In the genomic region with DNA sequence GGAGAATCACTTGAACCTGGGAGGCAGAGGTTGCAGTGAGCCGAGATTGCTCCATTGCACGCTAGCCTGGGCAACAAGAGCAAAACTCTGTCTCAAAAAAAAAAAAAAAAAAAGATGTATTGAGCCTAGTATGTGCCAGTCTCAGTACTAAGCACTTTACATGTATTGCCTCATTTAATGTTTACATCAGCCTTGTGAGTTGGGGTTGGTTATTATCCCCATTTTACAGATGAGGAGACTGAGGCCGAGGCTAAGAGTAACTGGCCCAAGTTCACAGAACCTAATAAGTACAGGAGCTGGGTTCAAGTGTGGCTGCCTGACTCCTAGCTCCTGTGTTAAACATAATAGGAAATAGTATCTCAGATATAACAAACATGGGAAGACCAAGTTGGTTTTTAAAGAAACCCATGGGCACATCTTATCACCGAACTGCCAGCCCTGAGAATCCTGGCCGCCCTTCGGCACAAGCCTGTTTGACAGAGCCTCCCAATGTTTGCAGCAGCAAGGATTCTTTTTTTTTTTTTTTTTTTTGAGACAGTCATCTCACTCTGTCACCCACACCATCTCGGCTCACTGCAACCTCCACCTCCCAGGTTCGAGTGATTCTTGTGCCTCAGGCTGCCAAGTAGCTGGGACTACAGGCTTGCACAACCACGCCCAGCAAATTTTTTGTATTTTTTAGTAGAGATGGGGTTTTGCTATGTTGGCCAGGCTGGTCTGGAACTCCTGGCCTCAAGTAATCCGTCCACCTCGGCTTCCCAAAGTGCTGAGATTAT, we compare ENCODE assay signal across 27 cellular contexts. TPM values are rescaled to one million over a fixed set of nuclear protein-coding genes. Genes with fewer than 3 reads are reported as not detected.
DNase-seq lines count a peak whose midpoint lies in the region; ATAC-seq, FAIRE-seq and TF ChIP-seq lines count a peak whose summit lies in the region.
"Had no signal": no experiment of that assay in that cellular context is flagged by ENCODE, and none has a peak within 500 bp of the region (broad histone marks: within the 10 kb centered on the region; RNA-seq: fewer than 3 reads in every experiment).

No MANE protein-coding gene starts in this region.

- H3K4me3 ChIP-seq in heart left ventricle (no peak overlapping the region), K562 (no peak overlapping the region), trophoblast cell (ENCODE audit: low read depth, low read length) (no peak overlapping the region), uterus (no peak overlapping the region)
- H3K4me3 ChIP-seq: GM23338, Peyer's patch had no signal

- POLR2A ChIA-PET in K562 (lab: Yijun Ruan, JAX) = no interaction called here

- H3K27ac ChIP-seq in heart left ventricle = peak overlapping the region in 8 of 12 donors; percentile 6 to 72 (median 56)
- H3K27ac ChIP-seq in K562 (ENCODE audit: extremely low read depth, low read depth, low read length) = no peak overlapping the region
- no peak overlapping the region for H3K27ac ChIP-seq in trophoblast cell (ENCODE audit: low read depth, low read length)
- H3K27ac ChIP-seq in uterus = peak overlapping the region; percentile 64 to 66
- H3K27ac ChIP-seq: C4-2B, Peyer's patch had no signal

- H2AFZ ChIP-seq in K562 (ENCODE audit: low read depth, low read length) = no peak overlapping the region
- no peak overlapping the region for H2AFZ ChIP-seq in trophoblast cell (ENCODE audit: insufficient read depth, low read length, poor library complexity)
- H2AFZ ChIP-seq: GM23338 had no signal

- H2BK5ac ChIP-seq in trophoblast cell (ENCODE audit: low read depth, low read length, poor library complexity) = no peak overlapping the region

- BruUV-seq in K562 (replicated peaks; lab: Mats Ljungman, UMichigan) = no TSS peak

- 61 to 74% (median 63%) methylated on average over 11 of the region's 11 CpGs for WGBS in heart left ventricle, 4 donors
- WGBS in K562 (ENCODE audit: insufficient coverage, low coverage, missing lambda C conversion rate) = 48% methylated on average over 6 of the region's 11 CpGs
- WGBS in trophoblast cell (ENCODE audit: extremely low coverage, insufficient coverage, insufficient read length) = no CpG with 5 or more reads among the region's 11 CpGs

- no peaks in the 10 kb centered on the region for H3K79me1 ChIP-seq in trophoblast cell (ENCODE audit: low read length)

- no peak overlapping the region for H3K18ac ChIP-seq in trophoblast cell (ENCODE audit: low read length)

- intact Hi-C loops in heart left ventricle (cut with DNase I) = loop anchor here in 8 of 10 donors (2.0 to 10.0 kb wide), 5 partner anchors 44 to 72 kb away; no protein-coding TSS in a partner anchor
- intact Hi-C loops in left cardiac atrium (cut with DNase I) = loop anchor here (5.0 kb wide), 1 partner anchor 53 kb away; no protein-coding TSS in a partner anchor
- intact Hi-C loops in K562 (cut with micrococcal nuclease) = loop anchor here (5.0 kb wide), 1 partner anchor 72 kb away; no protein-coding TSS in a partner anchor
- intact Hi-C loops in uterus (cut with DNase I; ENCODE audit: low total_unique reads) = loop anchor here (5.0 kb wide), 1 partner anchor 53 kb away; no protein-coding TSS in a partner anchor

- no peak for ATAC-seq in heart left ventricle
- ATAC-seq in left cardiac atrium = no peak
- ATAC-seq in K562 = no peak
- ATAC-seq: GM23338 had no signal

- H3K79me2 ChIP-seq in K562 (ENCODE audit: control insufficient read depth, insufficient read depth, low read length) (no peaks in the 10 kb centered on the region), trophoblast cell (ENCODE audit: control insufficient read depth, insufficient read depth, low read length, poor library complexity) (no peaks in the 10 kb centered on the region)

- H2BK120ac ChIP-seq in trophoblast cell (ENCODE audit: insufficient read depth, low read length, poor library complexity) = no peak overlapping the region

- H4K91ac ChIP-seq in trophoblast cell (ENCODE audit: low read depth, low read length) = no peak overlapping the region

- no peaks in the 10 kb centered on the region for H4K20me1 ChIP-seq in K562 (replicated peaks; ENCODE audit: control insufficient read depth, insufficient read depth, low read length)

- no peak for TF ChIP-seq RAD21 in K562 (CRISPR knock-in tag; conservative IDR thresholded peaks at IDR 0.05 in 1 of 2, IDR thresholded peaks at IDR 0.05 in 1 of 2)

- no peak overlapping the region for H2AK5ac ChIP-seq in trophoblast cell (ENCODE audit: low read length)

- TF ChIP-seq EP300 in K562 (IDR thresholded peaks at IDR 0.05; ENCODE audit: low read length) = no peak

- TF ChIP-seq CTCF in heart left ventricle (IDR thresholded peaks at IDR 0.05) = no peak
- no peak for TF ChIP-seq CTCF in K562 (IDR thresholded peaks at IDR 0.05 in 2 of 3, conservative IDR thresholded peaks at IDR 0.05 in 1 of 3; ENCODE audit: insufficient read depth in 2 of 3, low read depth in 1 of 3, low read length in 3 of 3)
- no peak for TF ChIP-seq CTCF in uterus (IDR thresholded peaks at IDR 0.05)

- in situ Hi-C loops in K562 (cut with MboI) = loop anchor here (10.0 kb wide), 1 partner anchor 50 kb away; no protein-coding TSS in a partner anchor

- CTCF ChIA-PET in K562 (lab: Yijun Ruan, JAX; ENCODE audit: low intra/inter-chr PET ratio) = interaction anchor here (1.0 kb wide), 1 partner anchor 56 kb away, joined by 3 read pairs; no protein-coding TSS in a partner anchor

- H3K9me1 ChIP-seq in K562 (ENCODE audit: control insufficient read depth, insufficient read depth, low read length) = no peaks in the 10 kb centered on the region

- H3K9ac ChIP-seq in K562 (ENCODE audit: insufficient read depth in 1 of 2, low read depth in 2 of 2, low read length in 2 of 2) (no peak overlapping the region), trophoblast cell (ENCODE audit: low read length) (no peak overlapping the region)

- H3K23ac ChIP-seq in trophoblast cell (ENCODE audit: low read length) = no peak overlapping the region

- FAIRE-seq in K562 (lab: Jason Lieb, UNC) (no peak), RCC 7860 (lab: Jason Lieb, UNC) (no peak), GM19239 (lab: Jason Lieb, UNC) (no peak)
- FAIRE-seq: A204.1, G401.6, GM12892 had no signal

- no peak overlapping the region for H2BK12ac ChIP-seq in trophoblast cell (ENCODE audit: low read length)

- no peak for DNase-seq in heart left ventricle
- no peak for DNase-seq in left cardiac atrium
- no peak for DNase-seq in K562 (ENCODE audit: extremely low read depth in 1 of 4, low spot score in 3 of 4)
- peak; percentile 55 to 60 for DNase-seq in trophoblast cell
- no peak for DNase-seq in uterus
- DNase-seq in RCC 7860 (ENCODE audit: low spot score) = no peak
- DNase-seq in GM19239 (ENCODE audit: insufficient read length, low spot score) = no peak
- DNase-seq: Calu3; CD8-positive, alpha-beta memory T cell; HCEC 1CT; Karpas-422; MV-4-11; NCI-H1105 treated with DMSO at 0.1 percent for 48 hours; NCI-H2029 treated with DMSO at 0.1 percent for 48 hours; NCI-H226; NCI-H510A treated with DMSO at 0.1 percent for 48 hours; NCI-H748 treated with DMSO at 0.1 percent for 48 hours; NK-92 treated with Interleukin-12 subunit alpha and Interleukin-12 subunit beta, amount 100 ng/mL, for 24 hours; Peyer's patch had no signal

- no peak overlapping the region for H4K12ac ChIP-seq in trophoblast cell (ENCODE audit: low read depth, low read length)

- H4K8ac ChIP-seq in trophoblast cell (ENCODE audit: low read depth, low read length) = no peak overlapping the region

- no peaks in the 10 kb centered on the region for H3K27me3 ChIP-seq in heart left ventricle
- no peaks in the 10 kb centered on the region for H3K27me3 ChIP-seq in K562 (ENCODE audit: control insufficient read depth in 2 of 2, insufficient read depth in 2 of 2, low read length in 2 of 2)
- no peaks in the 10 kb centered on the region for H3K27me3 ChIP-seq in trophoblast cell (ENCODE audit: insufficient read depth, low read length)
- no peaks in the 10 kb centered on the region for H3K27me3 ChIP-seq in uterus

- no peak overlapping the region for H3K4me2 ChIP-seq in K562 (ENCODE audit: insufficient read depth, low read length)
- H3K4me2 ChIP-seq in trophoblast cell (ENCODE audit: low read length) = no peak overlapping the region
- H3K4me2 ChIP-seq: GM23338 had no signal

- TF ChIP-seq POLR2A in heart left ventricle (IDR thresholded peaks at IDR 0.05) = no peak
- no peak for TF ChIP-seq POLR2A in K562 (conservative IDR thresholded peaks at IDR 0.05)
- TF ChIP-seq POLR2A in uterus (IDR thresholded peaks at IDR 0.05) = no peak

- H3K4me1 ChIP-seq in heart left ventricle = peaks cover 0 to 46% (median 7%) of the 10 kb centered on the region in 12 donors
- H3K4me1 ChIP-seq in K562 (replicated peaks in 1 of 2; ENCODE audit: control insufficient read depth in 2 of 2, insufficient read depth in 2 of 2, low read length in 2 of 2) = peaks cover 18 to 57% of the 10 kb centered on the region in 2 experiments; a peak in 4 of 5 replicates
- peaks cover 3% of the 10 kb centered on the region in 2 experiments for H3K4me1 ChIP-seq in trophoblast cell (ENCODE audit: control insufficient read depth in 1 of 2, insufficient read depth in 2 of 2, low read length in 2 of 2)
- H3K4me1 ChIP-seq in uterus = peaks cover 0 to 5% of the 10 kb centered on the region in 2 donors
- H3K4me1 ChIP-seq: Peyer's patch had no signal

- H3K14ac ChIP-seq in trophoblast cell (ENCODE audit: low read length) = no peak overlapping the region

- no peak overlapping the region for H3K4ac ChIP-seq in trophoblast cell (ENCODE audit: low read depth, low read length)

- H3K9me3 ChIP-seq in heart left ventricle = no peaks in the 10 kb centered on the region
- no peaks in the 10 kb centered on the region for H3K9me3 ChIP-seq in K562 (replicated peaks; ENCODE audit: control insufficient read depth, insufficient read depth, low read depth, low read length)
- no peaks in the 10 kb centered on the region for H3K9me3 ChIP-seq in trophoblast cell (ENCODE audit: insufficient read depth, low read depth, low read length)
- no peaks in the 10 kb centered on the region for H3K9me3 ChIP-seq in uterus
- H3K9me3 ChIP-seq: Peyer's patch had no signal

- peaks cover 0 to 30% (median 4%) of the 10 kb centered on the region in 9 donors for H3K36me3 ChIP-seq in heart left ventricle
- no peaks in the 10 kb centered on the region for H3K36me3 ChIP-seq in K562 (ENCODE audit: control insufficient read depth, insufficient read depth, low read length)
- no peaks in the 10 kb centered on the region for H3K36me3 ChIP-seq in trophoblast cell (ENCODE audit: control insufficient read depth in 1 of 2, insufficient read depth in 2 of 2, low read length in 2 of 2)
- H3K36me3 ChIP-seq in uterus = no peaks in the 10 kb centered on the region
- H3K36me3 ChIP-seq: Peyer's patch had no signal

RNA-seq across cellular contexts. Expression of a gene that starts 24.2 kb away (rescaled TPM):
- total RNA-seq in heart left ventricle (10 to 100 TPM; 15.8 to 31.6 (median 20.1) TPM), left cardiac atrium (10 to 100 TPM; 29.0 to 30.0 TPM), K562 (2014; rRNA removed) (66.7 and 93.8 TPM in 2 replicates), K562 (2014; rRNA removed; fragmentation: Illumina TruSeq; extraction: Trizol) (38.5 and 47.9 TPM in 2 replicates), K562 (2015; rRNA removed; fragmentation: Illumina TruSeq; extraction: Trizol) (59.6 and 65.4 TPM in 2 replicates), K562 (2021) (69.7 and 71.3 TPM in 2 replicates), uterus (10 to 100 TPM; 14.1 to 39.5 (median 27.6) TPM)
- polyA plus RNA-seq in heart left ventricle (10 to 100 TPM; 18.2 to 35.5 TPM), K562 (2011; rRNA removed) (101 and 108 TPM in 2 replicates), K562 (2014; fragmentation: Illumina TruSeq; extraction: Trizol) (82.1 and 90.5 TPM in 2 replicates), K562 (2014; fragmentation: Nextera tagmentation; extraction: Ambion mirVana) (10 to 100 TPM in 1 of 2 experiments, 1 to 10 TPM in 1; 7.0 to 24.7 TPM), K562 (2014; rRNA removed) (71.2 and 75.4 TPM in 2 replicates)
- 76.3 and 182 TPM in 2 replicates for total RNA-seq in K562 (2011; cell fraction: chromatin; rRNA removed; ENCODE audit: low replicate concordance)
- total RNA-seq in K562 (2011; cell fraction: nucleolus; rRNA removed) = 113 and 116 TPM in 2 replicates
- total RNA-seq in K562 (2011; cell fraction: nucleoplasm; rRNA removed) = 78.7 and 92.4 TPM in 2 replicates
- polyA plus RNA-seq in K562 (2011; cell fraction: cytosol; rRNA removed) = 152 and 203 TPM in 2 replicates
- 219 and 235 TPM in 2 replicates for polyA plus RNA-seq in K562 (2011; cell fraction: nucleus; rRNA removed)
- 99.0 and 134 TPM in 2 replicates for polyA plus RNA-seq in K562 (2012)
- polyA minus RNA-seq in K562 (2011; rRNA and poly(A)+ RNA removed) = 73.2 and 103 TPM in 2 replicates
- polyA minus RNA-seq in K562 (2011; cell fraction: cytosol; rRNA and poly(A)+ RNA removed) = 47.8 and 64.1 TPM in 2 replicates
- 38.2 and 59.0 TPM in 2 replicates for polyA minus RNA-seq in K562 (2011; cell fraction: nucleus; rRNA and poly(A)+ RNA removed)
- 55.1 and 55.5 TPM in 2 replicates for polyA plus RNA-seq in trophoblast cell (2013)

RNA-seq across cellular contexts. Expression of a gene that starts 39.8 kb away (rescaled TPM):
- total RNA-seq in heart left ventricle (under 1 TPM in 1 of 9 donors, not detected in 8; 0.10 TPM), left cardiac atrium (under 1 TPM in 1 of 2 donors, not detected in 1; 0.32 TPM), K562 (2014; rRNA removed) (17.7 and 24.8 TPM in 2 replicates), K562 (2014; rRNA removed; fragmentation: Illumina TruSeq; extraction: Trizol) (2.3 and 3.8 TPM in 2 replicates), K562 (2015; rRNA removed; fragmentation: Illumina TruSeq; extraction: Trizol) (9.6 and 9.8 TPM in 2 replicates), K562 (2021) (13.5 and 14.7 TPM in 2 replicates), uterus (under 1 TPM in 2 of 4 donors, not detected in 2; 0.21 to 0.30 TPM)
- polyA plus RNA-seq in heart left ventricle (under 1 TPM; 0.03 to 0.08 TPM), K562 (2011; rRNA removed) (2.5 and 8.6 TPM in 2 replicates), K562 (2014; fragmentation: Illumina TruSeq; extraction: Trizol) (4.8 and 5.0 TPM in 2 replicates), K562 (2014; fragmentation: Nextera tagmentation; extraction: Ambion mirVana) (under 1 TPM; 0.07 to 0.08 TPM), K562 (2014; rRNA removed) (19.0 and 19.2 TPM in 2 replicates)
- 14.4 and 30.7 TPM in 2 replicates for total RNA-seq in K562 (2011; cell fraction: chromatin; rRNA removed; ENCODE audit: low replicate concordance)
- total RNA-seq in K562 (2011; cell fraction: nucleolus; rRNA removed) = 21.7 and 26.1 TPM in 2 replicates
- total RNA-seq in K562 (2011; cell fraction: nucleoplasm; rRNA removed) = 15.1 and 18.3 TPM in 2 replicates
- 4.7 and 5.7 TPM in 2 replicates for polyA plus RNA-seq in K562 (2011; cell fraction: cytosol; rRNA removed)
- 48.9 and 62.7 TPM in 2 replicates for polyA plus RNA-seq in K562 (2011; cell fraction: nucleus; rRNA removed)
- 15.2 and 19.8 TPM in 2 replicates for polyA plus RNA-seq in K562 (2012)
- 2.5 and 4.5 TPM in 2 replicates for polyA minus RNA-seq in K562 (2011; rRNA and poly(A)+ RNA removed)
- 2.6 and 8.5 TPM in 2 replicates for polyA minus RNA-seq in K562 (2011; cell fraction: cytosol; rRNA and poly(A)+ RNA removed)
- polyA minus RNA-seq in K562 (2011; cell fraction: nucleus; rRNA and poly(A)+ RNA removed) = 13.9 and 26.5 TPM in 2 replicates
- 0.22 and 0.23 TPM in 2 replicates for polyA plus RNA-seq in trophoblast cell (2013)
- total RNA-seq: CD8-positive, alpha-beta memory T cell; Daoy had no signal
- polyA plus RNA-seq: CD8-positive, alpha-beta memory T cell; IgD-negative memory B cell had no signal

RNA-seq across cellular contexts. Expression of a gene that starts 39.8 kb away (rescaled TPM):
- total RNA-seq in heart left ventricle = 100 to 1,000 TPM in 6 of 9 donors, 10 to 100 TPM in 3; 93.6 to 150 (median 114) TPM
- 10 to 100 TPM; 64.8 to 92.2 TPM for polyA plus RNA-seq in heart left ventricle
- 10 to 100 TPM; 94.6 to 94.9 TPM for total RNA-seq in left cardiac atrium
- total RNA-seq in K562 (2011; cell fraction: chromatin; rRNA removed; ENCODE audit: low replicate concordance) = 12.1 and 39.1 TPM in 2 replicates
- total RNA-seq in K562 (2011; cell fraction: nucleolus; rRNA removed) = 23.0 and 26.8 TPM in 2 replicates
- 15.2 and 19.2 TPM in 2 replicates for total RNA-seq in K562 (2011; cell fraction: nucleoplasm; rRNA removed)
- total RNA-seq in K562 (2014; rRNA removed) = 3.9 and 6.0 TPM in 2 replicates
- total RNA-seq in K562 (2014; rRNA removed; fragmentation: Illumina TruSeq; extraction: Trizol) = 1.3 and 1.5 TPM in 2 replicates
- total RNA-seq in K562 (2015; rRNA removed; fragmentation: Illumina TruSeq; extraction: Trizol) = 3.0 and 3.7 TPM in 2 replicates
- 6.0 and 8.7 TPM in 2 replicates for total RNA-seq in K562 (2021)
- 6.3 and 6.5 TPM in 2 replicates for polyA plus RNA-seq in K562 (2011; rRNA removed)
- polyA plus RNA-seq in K562 (2011; cell fraction: cytosol; rRNA removed) = 4.6 and 12.1 TPM in 2 replicates
- 24.5 and 70.3 TPM in 2 replicates for polyA plus RNA-seq in K562 (2011; cell fraction: nucleus; rRNA removed)
- 9.4 and 12.8 TPM in 2 replicates for polyA plus RNA-seq in K562 (2012)
- 2.4 and 5.5 TPM in 2 replicates for polyA plus RNA-seq in K562 (2014; fragmentation: Illumina TruSeq; extraction: Trizol)
- polyA plus RNA-seq in K562 (2014; fragmentation: Nextera tagmentation; extraction: Ambion mirVana) = 1 to 10 TPM in 1 of 2 experiments, under 1 TPM in 1; 0.49 to 1.3 TPM
- 6.5 and 7.9 TPM in 2 replicates for polyA plus RNA-seq in K562 (2014; rRNA removed)
- 1.5 and 2.0 TPM in 2 replicates for polyA minus RNA-seq in K562 (2011; rRNA and poly(A)+ RNA removed)
- polyA minus RNA-seq in K562 (2011; cell fraction: cytosol; rRNA and poly(A)+ RNA removed) = 3.1 and 4.2 TPM in 2 replicates
- 11.8 and 14.0 TPM in 2 replicates for polyA minus RNA-seq in K562 (2011; cell fraction: nucleus; rRNA and poly(A)+ RNA removed)
- 28.0 and 28.6 TPM in 2 replicates for polyA plus RNA-seq in trophoblast cell (2013)
- total RNA-seq in uterus = 100 to 1,000 TPM in 1 of 4 donors, 10 to 100 TPM in 3; 22.9 to 318 (median 36.1) TPM
- polyA plus RNA-seq: IgD-negative memory B cell had no signal

RNA-seq across cellular contexts. Expression of a gene that starts 56.3 kb away (rescaled TPM):
- total RNA-seq in heart left ventricle = over 10,000 TPM in 8 of 9 donors, 1,000 to 10,000 TPM in 1; 9,618 to 28,674 (median 17,979) TPM
- polyA plus RNA-seq in heart left ventricle = over 10,000 TPM; 15,024 to 19,385 TPM
- 1,000 to 10,000 TPM; 5,895 to 7,519 TPM for total RNA-seq in left cardiac atrium
- 4.9 and 11.0 TPM in 2 replicates for total RNA-seq in K562 (2011; cell fraction: chromatin; rRNA removed; ENCODE audit: low replicate concordance)
- total RNA-seq in K562 (2011; cell fraction: nucleolus; rRNA removed) = 5.9 and 8.8 TPM in 2 replicates
- 5.4 and 9.5 TPM in 2 replicates for total RNA-seq in K562 (2011; cell fraction: nucleoplasm; rRNA removed)
- 25.8 and 27.8 TPM in 2 replicates for total RNA-seq in K562 (2014; rRNA removed)
- total RNA-seq in K562 (2014; rRNA removed; fragmentation: Illumina TruSeq; extraction: Trizol) = 12.0 and 18.2 TPM in 2 replicates
- 28.3 and 29.1 TPM in 2 replicates for total RNA-seq in K562 (2015; rRNA removed; fragmentation: Illumina TruSeq; extraction: Trizol)
- total RNA-seq in K562 (2021) = 17.4 and 21.9 TPM in 2 replicates
- 17.0 and 58.9 TPM in 2 replicates for polyA plus RNA-seq in K562 (2011; rRNA removed)
- 13.4 and 60.3 TPM in 2 replicates for polyA plus RNA-seq in K562 (2011; cell fraction: cytosol; rRNA removed)
- polyA plus RNA-seq in K562 (2011; cell fraction: nucleus; rRNA removed) = 5.3 and 28.7 TPM in 2 replicates
- 21.4 and 54.5 TPM in 2 replicates for polyA plus RNA-seq in K562 (2012)
- polyA plus RNA-seq in K562 (2014; fragmentation: Illumina TruSeq; extraction: Trizol) = 32.7 and 35.3 TPM in 2 replicates
- 1 to 10 TPM; 2.5 to 4.0 TPM for polyA plus RNA-seq in K562 (2014; fragmentation: Nextera tagmentation; extraction: Ambion mirVana)
- polyA plus RNA-seq in K562 (2014; rRNA removed) = 21.2 and 25.1 TPM in 2 replicates
- polyA minus RNA-seq in K562 (2011; rRNA and poly(A)+ RNA removed) = 8.9 and 64.7 TPM in 2 replicates
- polyA minus RNA-seq in K562 (2011; cell fraction: cytosol; rRNA and poly(A)+ RNA removed) = 5.5 and 26.3 TPM in 2 replicates
- polyA minus RNA-seq in K562 (2011; cell fraction: nucleus; rRNA and poly(A)+ RNA removed) = 3.0 and 5.9 TPM in 2 replicates
- 0.05 and 0.06 TPM in 2 replicates for polyA plus RNA-seq in trophoblast cell (2013)
- total RNA-seq in uterus = 1,000 to 10,000 TPM in 2 of 4 donors, 100 to 1,000 TPM in 2; 578 to 3,551 (median 1,628) TPM
- total RNA-seq: Calu3; CD8-positive, alpha-beta memory T cell; M059J had no signal
- polyA plus RNA-seq: CD8-positive, alpha-beta memory T cell; IgD-negative memory B cell had no signal

Comparison
In these comparisons a context has a peak if more than half of its experiments do, and no peak if none do; other contexts are left out.
1. DNase-seq: peak in trophoblast cell (2 of 2); none in heart left ventricle (0 of 5), left cardiac atrium (single experiment), K562 (0 of 4), uterus (0 of 2), RCC 7860 (single experiment) and GM19239 (single experiment).
2. H3K27ac ChIP-seq: peak in heart left ventricle (8 of 12) and uterus (2 of 2); none in K562 (single experiment) and trophoblast cell (single experiment).